8 cellular contexts compared by ENCODE assay signal in genomic region chr3:143171141-143171651, GRCh38. TPM values are rescaled to one million over a fixed set of nuclear protein-coding genes. Genes with fewer than 3 reads are reported as not detected.
DNase-seq lines count a peak whose midpoint lies in the region; ATAC-seq, FAIRE-seq and TF ChIP-seq lines count a peak whose summit lies in the region.

No MANE protein-coding gene starts in this region.

- no peak overlapping the region for H3K27ac Mint-ChIP-seq in glutamatergic neuron (ENCODE audit: unreplicated experiment)

- no peak overlapping the region for H3K4me3 Mint-ChIP-seq in glutamatergic neuron (ENCODE audit: unreplicated experiment)

- peaks cover 24% of the 10 kb centered on the region for H3K36me3 Mint-ChIP-seq in glutamatergic neuron (ENCODE audit: unreplicated experiment)

- peak; percentile 31 for DNase-seq in OCI-M1 (lab: John Stamatoyannopoulos, UW)
- DNase-seq in left ventricle myocardium superior: no peak
- no peak for DNase-seq in glutamatergic neuron
- no peak for DNase-seq in stomach
- no peak for DNase-seq in RKO (ENCODE audit: low spot score)
- DNase-seq in D721Med (ENCODE audit: insufficient read length, low spot score): no peak

- TF ChIP-seq CTCF in glutamatergic neuron (IDR thresholded peaks at IDR 0.05; ENCODE audit: partially characterized antibody, unreplicated experiment) (no peak), stomach (IDR thresholded peaks at IDR 0.05) (no peak), D721Med (IDR thresholded peaks at IDR 0.05; ENCODE audit: insufficient read depth, missing control alignments) (no peak)

- no peak for TF ChIP-seq POLR2A in stomach (IDR thresholded peaks at IDR 0.05)

- H3K4me3 ChIP-seq in stomach: no peak overlapping the region

- ATAC-seq in GM18511 (IDR thresholded peaks at IDR 0.05; ENCODE audit: unreplicated experiment) (peak; percentile 91), HG02759 (IDR thresholded peaks at IDR 0.05; ENCODE audit: unreplicated experiment) (peak; percentile 75), left ventricle myocardium superior (peak; percentile 58)

- H3K27me3 ChIP-seq in stomach: no peaks in the 10 kb centered on the region

- H3K4me1 ChIP-seq in stomach: peaks cover 0 to 8% (median 0%) of the 10 kb centered on the region in 4 donors

- H3K9me3 Mint-ChIP-seq in glutamatergic neuron (ENCODE audit: unreplicated experiment): peaks cover 6% of the 10 kb centered on the region

- intact Hi-C loops in left ventricle myocardium superior (cut with micrococcal nuclease) (no loop called here), stomach (cut with DNase I; ENCODE audit: low total_unique reads) (no loop called here)

- H3K9me3 ChIP-seq in stomach: no peaks in the 10 kb centered on the region

- peak overlapping the region in 1 of 5 donors; percentile 40 for H3K27ac ChIP-seq in stomach

- TF ChIP-seq EP300 in stomach (IDR thresholded peaks at IDR 0.05): no peak

- FAIRE-seq in D721Med (lab: Jason Lieb, UNC): no peak

- no peaks in the 10 kb centered on the region for H3K36me3 ChIP-seq in stomach

- H3K27me3 Mint-ChIP-seq in glutamatergic neuron (ENCODE audit: unreplicated experiment): peaks cover 6% of the 10 kb centered on the region

- no peaks in the 10 kb centered on the region for H3K4me1 Mint-ChIP-seq in glutamatergic neuron (ENCODE audit: low read depth, unreplicated experiment)

- WGBS in stomach, 5 donors: 46 to 64% (median 55%) methylated on average over 3 of the region's 3 CpGs

RNA-seq across cellular contexts. Expression of gene CHST2, which starts 51.6 kb away (rescaled TPM):
- 1.7 TPM for total RNA-seq in left ventricle myocardium superior
- total RNA-seq in glutamatergic neuron (ENCODE audit: unreplicated experiment): 51.7 TPM
- total RNA-seq in stomach: 1 to 10 TPM in 4 of 5 donors, under 1 TPM in 1; 0.89 to 5.7 (median 2.3) TPM
- 1 to 10 TPM in 2 of 3 donors, under 1 TPM in 1; 0.73 to 5.9 (median 4.6) TPM for polyA plus RNA-seq in stomach
